ENCODE assay signal across 9 cellular contexts in the genomic region with DNA sequence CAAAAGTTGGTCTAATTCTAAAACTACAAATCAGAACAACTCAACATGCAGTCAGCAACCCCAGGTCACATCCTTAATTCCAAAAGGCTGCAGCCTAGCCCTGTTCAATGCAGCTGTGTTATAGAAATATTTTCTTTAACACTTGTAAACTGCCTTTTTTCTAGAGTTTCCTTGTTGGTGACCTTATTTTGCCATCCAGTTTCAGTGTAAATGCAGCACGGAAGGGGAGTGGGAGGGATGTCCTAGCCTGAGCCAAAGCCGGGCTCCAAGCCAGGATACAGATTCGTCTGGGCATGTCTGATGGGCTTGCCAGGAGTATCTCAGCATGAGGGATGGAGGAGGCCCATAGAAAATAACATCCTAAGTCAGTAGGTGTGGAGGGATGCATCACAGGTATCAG. TPM values are rescaled to one million over a fixed set of nuclear protein-coding genes. Genes with fewer than 3 reads are reported as not detected.
A peak's percentile ranks its signal among the peaks of the same experiment; 100 is the strongest.
DNase-seq lines count a peak whose midpoint lies in the region; ATAC-seq and TF ChIP-seq lines count a peak whose summit lies in the region.
"Had no signal": no experiment of that assay in that cellular context is flagged by ENCODE, and none has a peak within 500 bp of the region (broad histone marks: within the 10 kb centered on the region; RNA-seq: fewer than 3 reads in every experiment).

No MANE protein-coding gene starts in this region.

- peaks cover 28% of the 10 kb centered on the region for H3K4me1 ChIP-seq in osteoblast (ENCODE audit: insufficient read depth, low read length)
- H3K4me1 ChIP-seq in CD4-positive, alpha-beta memory T cell (ENCODE audit: insufficient read depth, low read length), result no peaks in the 10 kb centered on the region

- no peaks in the 10 kb centered on the region for H4K20me1 ChIP-seq in osteoblast (ENCODE audit: insufficient read depth, low read length)

- H3K4me1 Mint-ChIP-seq in T-helper 2 cell treated with Interferon-gamma antibody and Interleukin-4, amounts not matched to agents 5 μg/mL and 100 μg/mL, for 36 hours (ENCODE audit: low read depth), result peaks cover 13% of the 10 kb centered on the region
- no peaks in the 10 kb centered on the region for H3K4me1 Mint-ChIP-seq in CD4-positive, alpha-beta memory T cell

- DNase-seq in DMS79 (lab: John Stamatoyannopoulos, UW) (peak; percentile 67), NCI-H510A (lab: John Stamatoyannopoulos, UW) (peak; percentile 37), epithelial cell of esophagus (ENCODE audit: low read depth) (peak; percentile 93), osteoblast (ENCODE audit: insufficient read length, low spot score, missing footprints) (no peak), superior temporal gyrus (ENCODE audit: extremely low spot score) (no peak)
- no peak for DNase-seq in T-helper 2 cell treated with Interferon-gamma antibody and Interleukin-4, amounts not matched to agents 5 μg/mL and 100 μg/mL, for 36 hours (ENCODE audit: low spot score)
- no peak for DNase-seq in CD4-positive, alpha-beta memory T cell

- no peaks in the 10 kb centered on the region for H3K36me3 ChIP-seq in osteoblast (ENCODE audit: insufficient read depth, low read length)
- H3K36me3 ChIP-seq in CD4-positive, alpha-beta memory T cell (ENCODE audit: insufficient read depth, low read length), result no peaks in the 10 kb centered on the region
- H3K36me3 ChIP-seq: esophagus muscularis mucosa had no signal

- intact Hi-C loops in CD4-positive, alpha-beta memory T cell (cut with micrococcal nuclease), result no loop called here

- no peak overlapping the region for H3K27ac Mint-ChIP-seq in T-helper 2 cell treated with Interferon-gamma antibody and Interleukin-4, amounts not matched to agents 5 μg/mL and 100 μg/mL, for 36 hours
- no peak overlapping the region for H3K27ac Mint-ChIP-seq in CD4-positive, alpha-beta memory T cell

- no peaks in the 10 kb centered on the region for H3K27me3 ChIP-seq in osteoblast (ENCODE audit: insufficient read depth, low read length)
- no peaks in the 10 kb centered on the region for H3K27me3 ChIP-seq in CD4-positive, alpha-beta memory T cell (ENCODE audit: insufficient read depth, low read length)
- H3K27me3 ChIP-seq: esophagus muscularis mucosa had no signal

- peak overlapping the region; percentile 13 for H2AFZ ChIP-seq in osteoblast (ENCODE audit: low read length)

- no peaks in the 10 kb centered on the region for H3K36me3 Mint-ChIP-seq in T-helper 2 cell treated with Interferon-gamma antibody and Interleukin-4, amounts not matched to agents 5 μg/mL and 100 μg/mL, for 36 hours (ENCODE audit: low read depth)
- H3K36me3 Mint-ChIP-seq in CD4-positive, alpha-beta memory T cell, result no peaks in the 10 kb centered on the region

- H3K4me3 ChIP-seq in epithelial cell of esophagus (ENCODE audit: low read length) (no peak overlapping the region), osteoblast (ENCODE audit: insufficient read depth, low read length) (no peak overlapping the region)
- H3K4me3 ChIP-seq in CD4-positive, alpha-beta memory T cell (ENCODE audit: low read length in 2 of 2), result no peak overlapping the region
- H3K4me3 ChIP-seq: esophagus muscularis mucosa had no signal

- TF ChIP-seq CTCF in epithelial cell of esophagus (IDR thresholded peaks at IDR 0.05; ENCODE audit: insufficient read depth, low read depth, low read length, missing control alignments) (no peak), osteoblast (IDR thresholded peaks at IDR 0.05; ENCODE audit: extremely low read depth, low read depth, low read length) (no peak)

- peak overlapping the region; percentile 30 for H3K4me2 ChIP-seq in osteoblast (ENCODE audit: insufficient read depth, low read length)

- no peaks in the 10 kb centered on the region for H3K9me3 ChIP-seq in osteoblast (ENCODE audit: low read depth, low read length)
- no peaks in the 10 kb centered on the region for H3K9me3 ChIP-seq in CD4-positive, alpha-beta memory T cell (ENCODE audit: control insufficient read depth in 1 of 2, low read length in 2 of 2)
- H3K9me3 ChIP-seq: esophagus muscularis mucosa had no signal

- POLR2A ChIA-PET in CD4-positive, alpha-beta memory T cell (lab: Charles Lee; ENCODE audit: partially characterized antibody), result no interaction called here

- peak overlapping the region; percentile 49 for H3K27ac ChIP-seq in osteoblast (ENCODE audit: low read depth, low read length)
- no peak overlapping the region for H3K27ac ChIP-seq in CD4-positive, alpha-beta memory T cell (ENCODE audit: low read depth, low read length)
- H3K27ac ChIP-seq: esophagus muscularis mucosa had no signal

- no peaks in the 10 kb centered on the region for H3K9me3 Mint-ChIP-seq in T-helper 2 cell treated with Interferon-gamma antibody and Interleukin-4, amounts not matched to agents 5 μg/mL and 100 μg/mL, for 36 hours
- peaks cover 0 to 2% (median 0%) of the 10 kb centered on the region in 8 donors for H3K9me3 Mint-ChIP-seq in CD4-positive, alpha-beta memory T cell

- no peak for ATAC-seq in GM19455 (IDR thresholded peaks at IDR 0.05; ENCODE audit: unreplicated experiment)

- no peaks in the 10 kb centered on the region for H3K27me3 Mint-ChIP-seq in T-helper 2 cell treated with Interferon-gamma antibody and Interleukin-4, amounts not matched to agents 5 μg/mL and 100 μg/mL, for 36 hours (ENCODE audit: low read depth)
- peaks cover 3 to 7% of the 10 kb centered on the region in 2 donors for H3K27me3 Mint-ChIP-seq in CD4-positive, alpha-beta memory T cell

- no peak overlapping the region for H3K4me3 Mint-ChIP-seq in T-helper 2 cell treated with Interferon-gamma antibody and Interleukin-4, amounts not matched to agents 5 μg/mL and 100 μg/mL, for 36 hours
- no peak overlapping the region for H3K4me3 Mint-ChIP-seq in CD4-positive, alpha-beta memory T cell

- CTCF ChIA-PET in CD4-positive, alpha-beta memory T cell (lab: Charles Lee; ENCODE audit: partially characterized antibody), result no interaction called here

- no peaks in the 10 kb centered on the region for H3K79me2 ChIP-seq in osteoblast (ENCODE audit: insufficient read depth, low read length)

RNA-seq across cellular contexts. Expression of a gene that starts 17.7 kb away (rescaled TPM):
- 113 and 122 TPM in 2 replicates for total RNA-seq in osteoblast
- 100 to 1,000 TPM; 117 to 130 TPM for total RNA-seq in CD4-positive, alpha-beta memory T cell
- 10 to 100 TPM; 55.5 to 83.4 TPM for polyA plus RNA-seq in CD4-positive, alpha-beta memory T cell

Comparison
In these comparisons a context has a peak if more than half of its experiments do, and no peak if none do; other contexts are left out.
1. DNase-seq: peak in DMS79 (single experiment), NCI-H510A (single experiment) and epithelial cell of esophagus (single experiment); none in osteoblast (single experiment), T-helper 2 cell treated with Interferon-gamma antibody and Interleukin-4, amounts not matched to agents 5 μg/mL and 100 μg/mL, for 36 hours (single experiment), CD4-positive, alpha-beta memory T cell (0 of 5) and superior temporal gyrus (single experiment).